In the genomic region with DNA sequence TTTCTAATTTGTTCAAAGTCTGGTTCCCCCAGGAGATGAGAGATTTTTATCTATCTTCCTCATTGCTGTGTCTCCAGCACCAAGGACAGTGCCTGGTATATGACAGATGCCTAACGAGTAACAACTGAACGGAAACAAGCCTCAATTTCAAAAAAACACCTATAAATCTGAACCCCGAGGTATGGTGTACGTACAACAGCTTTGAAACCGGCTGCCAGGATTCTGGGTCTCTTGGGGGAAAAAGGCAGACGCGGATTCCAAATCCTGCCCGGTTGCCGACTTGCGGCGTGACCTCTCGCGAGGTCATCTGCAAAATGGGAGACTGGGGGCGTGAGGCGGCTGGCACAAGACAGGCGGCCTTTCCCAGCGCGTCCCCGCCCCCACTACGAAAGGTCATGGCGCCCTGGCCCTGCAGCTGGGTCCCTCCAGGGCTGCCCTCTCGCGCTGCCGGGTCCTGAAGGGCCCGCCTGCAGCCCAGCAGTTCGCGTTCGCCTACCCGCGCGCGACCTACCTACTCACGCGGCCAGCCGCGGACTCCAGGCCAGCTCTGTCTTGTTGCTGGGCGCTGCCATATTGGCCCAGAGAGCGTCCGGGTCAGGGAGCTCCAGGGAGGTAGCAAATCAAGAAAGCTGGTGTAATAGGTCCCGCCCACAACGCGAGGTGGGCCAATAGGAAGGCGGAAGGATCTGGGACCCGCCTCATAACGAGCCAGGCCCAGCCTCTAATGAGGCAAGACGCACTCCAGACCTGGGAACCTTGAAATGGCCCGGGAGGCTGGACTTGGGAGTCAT, we compare ENCODE assay signal across 1 cellular context.
TF ChIP-seq lines count a peak whose summit lies in the region.

A gene with protein sequence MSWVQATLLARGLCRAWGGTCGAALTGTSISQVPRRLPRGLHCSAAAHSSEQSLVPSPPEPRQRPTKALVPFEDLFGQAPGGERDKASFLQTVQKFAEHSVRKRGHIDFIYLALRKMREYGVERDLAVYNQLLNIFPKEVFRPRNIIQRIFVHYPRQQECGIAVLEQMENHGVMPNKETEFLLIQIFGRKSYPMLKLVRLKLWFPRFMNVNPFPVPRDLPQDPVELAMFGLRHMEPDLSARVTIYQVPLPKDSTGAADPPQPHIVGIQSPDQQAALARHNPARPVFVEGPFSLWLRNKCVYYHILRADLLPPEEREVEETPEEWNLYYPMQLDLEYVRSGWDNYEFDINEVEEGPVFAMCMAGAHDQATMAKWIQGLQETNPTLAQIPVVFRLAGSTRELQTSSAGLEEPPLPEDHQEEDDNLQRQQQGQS (minus strand): TSS at position 584 of the 791 bp plus-strand sequence. CDS start 9,964 bp downstream, outside the sequence.

TF ChIP-seq in HepG2, 621 proteins besides CTCF, POLR2A, EP300 and RAD21 (continued from another document and continues in another):
- TF ChIP-seq, protein P1, sequence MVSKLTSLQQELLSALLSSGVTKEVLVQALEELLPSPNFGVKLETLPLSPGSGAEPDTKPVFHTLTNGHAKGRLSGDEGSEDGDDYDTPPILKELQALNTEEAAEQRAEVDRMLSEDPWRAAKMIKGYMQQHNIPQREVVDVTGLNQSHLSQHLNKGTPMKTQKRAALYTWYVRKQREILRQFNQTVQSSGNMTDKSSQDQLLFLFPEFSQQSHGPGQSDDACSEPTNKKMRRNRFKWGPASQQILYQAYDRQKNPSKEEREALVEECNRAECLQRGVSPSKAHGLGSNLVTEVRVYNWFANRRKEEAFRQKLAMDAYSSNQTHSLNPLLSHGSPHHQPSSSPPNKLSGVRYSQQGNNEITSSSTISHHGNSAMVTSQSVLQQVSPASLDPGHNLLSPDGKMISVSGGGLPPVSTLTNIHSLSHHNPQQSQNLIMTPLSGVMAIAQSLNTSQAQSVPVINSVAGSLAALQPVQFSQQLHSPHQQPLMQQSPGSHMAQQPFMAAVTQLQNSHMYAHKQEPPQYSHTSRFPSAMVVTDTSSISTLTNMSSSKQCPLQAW (CRISPR knock-in tag; IDR thresholded peaks at IDR 0.05) = peak; percentile 70
- no peak for TF ChIP-seq ZNF264 (CRISPR knock-in tag; IDR thresholded peaks at IDR 0.05)
- TF ChIP-seq SUZ12 (IDR thresholded peaks at IDR 0.05; ENCODE audit: low read depth, low read length) = no peak
- TF ChIP-seq, protein P2, sequence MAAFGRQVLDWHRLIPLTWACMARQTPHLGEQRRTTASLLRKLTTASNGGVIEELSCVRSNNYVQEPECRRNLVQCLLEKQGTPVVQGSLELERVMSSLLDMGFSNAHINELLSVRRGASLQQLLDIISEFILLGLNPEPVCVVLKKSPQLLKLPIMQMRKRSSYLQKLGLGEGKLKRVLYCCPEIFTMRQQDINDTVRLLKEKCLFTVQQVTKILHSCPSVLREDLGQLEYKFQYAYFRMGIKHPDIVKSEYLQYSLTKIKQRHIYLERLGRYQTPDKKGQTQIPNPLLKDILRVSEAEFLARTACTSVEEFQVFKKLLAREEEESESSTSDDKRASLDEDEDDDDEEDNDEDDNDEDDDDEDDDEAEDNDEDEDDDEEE (CRISPR knock-in tag; IDR thresholded peaks at IDR 0.05) = 0 out of 2 replicates have a peak, but pooled peaks have one; percentile 35
- peak; percentile 80; the same call in 1 of the 2 replicates for TF ChIP-seq SALL2 (CRISPR knock-in tag; IDR thresholded peaks at IDR 0.05)
- TF ChIP-seq, protein P3, sequence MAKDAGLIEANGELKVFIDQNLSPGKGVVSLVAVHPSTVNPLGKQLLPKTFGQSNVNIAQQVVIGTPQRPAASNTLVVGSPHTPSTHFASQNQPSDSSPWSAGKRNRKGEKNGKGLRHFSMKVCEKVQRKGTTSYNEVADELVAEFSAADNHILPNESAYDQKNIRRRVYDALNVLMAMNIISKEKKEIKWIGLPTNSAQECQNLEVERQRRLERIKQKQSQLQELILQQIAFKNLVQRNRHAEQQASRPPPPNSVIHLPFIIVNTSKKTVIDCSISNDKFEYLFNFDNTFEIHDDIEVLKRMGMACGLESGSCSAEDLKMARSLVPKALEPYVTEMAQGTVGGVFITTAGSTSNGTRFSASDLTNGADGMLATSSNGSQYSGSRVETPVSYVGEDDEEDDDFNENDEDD (CRISPR knock-in tag; IDR thresholded peaks at IDR 0.05; ENCODE audit: borderline replicate concordance) = no peak; the same call in 1 of the 2 replicates
- no peak for TF ChIP-seq NFE2L1 (CRISPR knock-in tag; IDR thresholded peaks at IDR 0.05; ENCODE audit: borderline replicate concordance)
- TF ChIP-seq GABPB1 (CRISPR knock-in tag; IDR thresholded peaks at IDR 0.05) = peak; percentile 99
- no peak for TF ChIP-seq RCOR2 (CRISPR knock-in tag; IDR thresholded peaks at IDR 0.05)
- TF ChIP-seq, protein P4, sequence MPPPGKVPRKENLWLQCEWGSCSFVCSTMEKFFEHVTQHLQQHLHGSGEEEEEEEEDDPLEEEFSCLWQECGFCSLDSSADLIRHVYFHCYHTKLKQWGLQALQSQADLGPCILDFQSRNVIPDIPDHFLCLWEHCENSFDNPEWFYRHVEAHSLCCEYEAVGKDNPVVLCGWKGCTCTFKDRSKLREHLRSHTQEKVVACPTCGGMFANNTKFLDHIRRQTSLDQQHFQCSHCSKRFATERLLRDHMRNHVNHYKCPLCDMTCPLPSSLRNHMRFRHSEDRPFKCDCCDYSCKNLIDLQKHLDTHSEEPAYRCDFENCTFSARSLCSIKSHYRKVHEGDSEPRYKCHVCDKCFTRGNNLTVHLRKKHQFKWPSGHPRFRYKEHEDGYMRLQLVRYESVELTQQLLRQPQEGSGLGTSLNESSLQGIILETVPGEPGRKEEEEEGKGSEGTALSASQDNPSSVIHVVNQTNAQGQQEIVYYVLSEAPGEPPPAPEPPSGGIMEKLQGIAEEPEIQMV (CRISPR knock-in tag; IDR thresholded peaks at IDR 0.05; ENCODE audit: low read depth) = peak; percentile 86; the same call in 1 of the 2 replicates
- TF ChIP-seq, protein P5, sequence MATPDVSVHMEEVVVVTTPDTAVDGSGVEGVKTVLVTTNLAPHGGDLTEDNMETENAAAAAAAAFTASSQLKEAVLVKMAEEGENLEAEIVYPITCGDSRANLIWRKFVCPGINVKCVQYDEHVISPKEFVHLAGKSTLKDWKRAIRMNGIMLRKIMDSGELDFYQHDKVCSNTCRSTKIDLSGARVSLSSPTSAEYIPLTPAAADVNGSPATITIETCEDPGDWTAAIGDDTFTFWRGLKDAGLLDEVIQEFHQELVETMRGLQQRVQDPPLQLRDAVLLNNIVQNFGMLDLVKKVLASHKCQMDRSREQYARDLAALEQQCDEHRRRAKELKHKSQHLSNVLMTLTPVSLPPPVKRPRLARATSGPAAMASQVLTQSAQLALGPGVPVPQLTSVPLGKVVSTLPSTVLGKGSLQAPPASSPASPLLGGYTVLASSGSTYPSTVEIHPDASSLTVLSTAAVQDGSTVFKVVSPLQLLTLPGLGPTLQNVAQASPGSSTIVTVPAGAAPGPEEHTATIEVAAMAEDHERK (CRISPR knock-in tag; IDR thresholded peaks at IDR 0.05; ENCODE audit: low read depth) = no peak
- TF ChIP-seq ZNF570 (CRISPR knock-in tag; IDR thresholded peaks at IDR 0.05; ENCODE audit: borderline replicate concordance) = no peak
- no peak; the same call in 1 of the 2 replicates for TF ChIP-seq ZNF780A (CRISPR knock-in tag; IDR thresholded peaks at IDR 0.05)
- no peak for TF ChIP-seq GTF3A (CRISPR knock-in tag; conservative IDR thresholded peaks at IDR 0.05)
- TF ChIP-seq ZNF253 (CRISPR knock-in tag; IDR thresholded peaks at IDR 0.05; ENCODE audit: borderline replicate concordance) = no peak
- no peak for TF ChIP-seq ELF3 (CRISPR knock-in tag; IDR thresholded peaks at IDR 0.05)
- TF ChIP-seq, protein P6, sequence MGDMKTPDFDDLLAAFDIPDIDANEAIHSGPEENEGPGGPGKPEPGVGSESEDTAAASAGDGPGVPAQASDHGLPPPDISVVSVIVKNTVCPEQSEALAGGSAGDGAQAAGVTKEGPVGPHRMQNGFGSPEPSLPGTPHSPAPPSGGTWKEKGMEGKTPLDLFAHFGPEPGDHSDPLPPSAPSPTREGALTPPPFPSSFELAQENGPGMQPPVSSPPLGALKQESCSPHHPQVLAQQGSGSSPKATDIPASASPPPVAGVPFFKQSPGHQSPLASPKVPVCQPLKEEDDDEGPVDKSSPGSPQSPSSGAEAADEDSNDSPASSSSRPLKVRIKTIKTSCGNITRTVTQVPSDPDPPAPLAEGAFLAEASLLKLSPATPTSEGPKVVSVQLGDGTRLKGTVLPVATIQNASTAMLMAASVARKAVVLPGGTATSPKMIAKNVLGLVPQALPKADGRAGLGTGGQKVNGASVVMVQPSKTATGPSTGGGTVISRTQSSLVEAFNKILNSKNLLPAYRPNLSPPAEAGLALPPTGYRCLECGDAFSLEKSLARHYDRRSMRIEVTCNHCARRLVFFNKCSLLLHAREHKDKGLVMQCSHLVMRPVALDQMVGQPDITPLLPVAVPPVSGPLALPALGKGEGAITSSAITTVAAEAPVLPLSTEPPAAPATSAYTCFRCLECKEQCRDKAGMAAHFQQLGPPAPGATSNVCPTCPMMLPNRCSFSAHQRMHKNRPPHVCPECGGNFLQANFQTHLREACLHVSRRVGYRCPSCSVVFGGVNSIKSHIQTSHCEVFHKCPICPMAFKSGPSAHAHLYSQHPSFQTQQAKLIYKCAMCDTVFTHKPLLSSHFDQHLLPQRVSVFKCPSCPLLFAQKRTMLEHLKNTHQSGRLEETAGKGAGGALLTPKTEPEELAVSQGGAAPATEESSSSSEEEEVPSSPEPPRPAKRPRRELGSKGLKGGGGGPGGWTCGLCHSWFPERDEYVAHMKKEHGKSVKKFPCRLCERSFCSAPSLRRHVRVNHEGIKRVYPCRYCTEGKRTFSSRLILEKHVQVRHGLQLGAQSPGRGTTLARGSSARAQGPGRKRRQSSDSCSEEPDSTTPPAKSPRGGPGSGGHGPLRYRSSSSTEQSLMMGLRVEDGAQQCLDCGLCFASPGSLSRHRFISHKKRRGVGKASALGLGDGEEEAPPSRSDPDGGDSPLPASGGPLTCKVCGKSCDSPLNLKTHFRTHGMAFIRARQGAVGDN (CRISPR knock-in tag; IDR thresholded peaks at IDR 0.05) = peak; percentile 88
- TF ChIP-seq GABPA (IDR thresholded peaks at IDR 0.05; ENCODE audit: low read depth, low read length) = peak; percentile 74
- TF ChIP-seq GABPA (CRISPR knock-in tag; IDR thresholded peaks at IDR 0.05; ENCODE audit: low read depth) = peak; percentile 93
- TF ChIP-seq, protein P7, sequence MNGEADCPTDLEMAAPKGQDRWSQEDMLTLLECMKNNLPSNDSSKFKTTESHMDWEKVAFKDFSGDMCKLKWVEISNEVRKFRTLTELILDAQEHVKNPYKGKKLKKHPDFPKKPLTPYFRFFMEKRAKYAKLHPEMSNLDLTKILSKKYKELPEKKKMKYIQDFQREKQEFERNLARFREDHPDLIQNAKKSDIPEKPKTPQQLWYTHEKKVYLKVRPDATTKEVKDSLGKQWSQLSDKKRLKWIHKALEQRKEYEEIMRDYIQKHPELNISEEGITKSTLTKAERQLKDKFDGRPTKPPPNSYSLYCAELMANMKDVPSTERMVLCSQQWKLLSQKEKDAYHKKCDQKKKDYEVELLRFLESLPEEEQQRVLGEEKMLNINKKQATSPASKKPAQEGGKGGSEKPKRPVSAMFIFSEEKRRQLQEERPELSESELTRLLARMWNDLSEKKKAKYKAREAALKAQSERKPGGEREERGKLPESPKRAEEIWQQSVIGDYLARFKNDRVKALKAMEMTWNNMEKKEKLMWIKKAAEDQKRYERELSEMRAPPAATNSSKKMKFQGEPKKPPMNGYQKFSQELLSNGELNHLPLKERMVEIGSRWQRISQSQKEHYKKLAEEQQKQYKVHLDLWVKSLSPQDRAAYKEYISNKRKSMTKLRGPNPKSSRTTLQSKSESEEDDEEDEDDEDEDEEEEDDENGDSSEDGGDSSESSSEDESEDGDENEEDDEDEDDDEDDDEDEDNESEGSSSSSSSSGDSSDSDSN (CRISPR knock-in tag; IDR thresholded peaks at IDR 0.05) = peak; percentile 73
- TF ChIP-seq ZFP90 (CRISPR knock-in tag; IDR thresholded peaks at IDR 0.05; ENCODE audit: borderline replicate concordance) = peak; percentile 16; the same call in 1 of the 2 replicates
- peak; percentile 92 for TF ChIP-seq ZFY (CRISPR knock-in tag; IDR thresholded peaks at IDR 0.05)
- no peak for TF ChIP-seq XRCC5 (optimal IDR thresholded peaks at IDR 0.05; ENCODE audit: low read length)
- peak; percentile 98 for TF ChIP-seq SIN3A (IDR thresholded peaks at IDR 0.05; ENCODE audit: borderline replicate concordance, low read depth, low read length)
- TF ChIP-seq ZNF225 (CRISPR knock-in tag; IDR thresholded peaks at IDR 0.05) = no peak; the same call in 1 of the 2 replicates
- TF ChIP-seq SSRP1 (CRISPR knock-in tag; IDR thresholded peaks at IDR 0.05) = no peak
- TF ChIP-seq ZNF572 (CRISPR knock-in tag; IDR thresholded peaks at IDR 0.05) = no peak
- TF ChIP-seq, protein P8, sequence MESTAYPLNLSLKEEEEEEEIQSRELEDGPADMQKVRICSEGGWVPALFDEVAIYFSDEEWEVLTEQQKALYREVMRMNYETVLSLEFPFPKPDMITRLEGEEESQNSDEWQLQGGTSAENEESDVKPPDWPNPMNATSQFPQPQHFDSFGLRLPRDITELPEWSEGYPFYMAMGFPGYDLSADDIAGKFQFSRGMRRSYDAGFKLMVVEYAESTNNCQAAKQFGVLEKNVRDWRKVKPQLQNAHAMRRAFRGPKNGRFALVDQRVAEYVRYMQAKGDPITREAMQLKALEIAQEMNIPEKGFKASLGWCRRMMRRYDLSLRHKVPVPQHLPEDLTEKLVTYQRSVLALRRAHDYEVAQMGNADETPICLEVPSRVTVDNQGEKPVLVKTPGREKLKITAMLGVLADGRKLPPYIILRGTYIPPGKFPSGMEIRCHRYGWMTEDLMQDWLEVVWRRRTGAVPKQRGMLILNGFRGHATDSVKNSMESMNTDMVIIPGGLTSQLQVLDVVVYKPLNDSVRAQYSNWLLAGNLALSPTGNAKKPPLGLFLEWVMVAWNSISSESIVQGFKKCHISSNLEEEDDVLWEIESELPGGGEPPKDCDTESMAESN (CRISPR knock-in tag; conservative IDR thresholded peaks at IDR 0.05) = peak; percentile 82
- TF ChIP-seq SNRNP70 (IDR thresholded peaks at IDR 0.05; ENCODE audit: low read depth, low read length) = no peak
- TF ChIP-seq NPAS2 (CRISPR knock-in tag; IDR thresholded peaks at IDR 0.05; ENCODE audit: borderline replicate concordance) = no peak
- no peak for TF ChIP-seq HHEX (CRISPR knock-in tag; IDR thresholded peaks at IDR 0.05)
- 0 out of 2 replicates have a peak, but pooled peaks have one; percentile 71 for TF ChIP-seq ZNF674 (CRISPR knock-in tag; IDR thresholded peaks at IDR 0.05; ENCODE audit: low read depth)
- TF ChIP-seq ZNF577 (CRISPR knock-in tag; IDR thresholded peaks at IDR 0.05; ENCODE audit: borderline replicate concordance, low read depth) = no peak
- no peak for TF ChIP-seq ZNF124 (CRISPR knock-in tag; IDR thresholded peaks at IDR 0.05)
- TF ChIP-seq NFYC (CRISPR knock-in tag; IDR thresholded peaks at IDR 0.05) = peak; percentile 92
- no peak for TF ChIP-seq ZNF879 (CRISPR knock-in tag; IDR thresholded peaks at IDR 0.05)
